Comparison of ENCODE assay signal across 1 cellular context in genomic region chr2:166126014-166126639, GRCh38.
TF ChIP-seq lines count a peak whose summit lies in the region.

No MANE protein-coding gene starts in this region.

TF ChIP-seq in GM23338, 12 proteins besides CTCF, POLR2A, EP300 and RAD21 (continued from another document):
- TF ChIP-seq REST (IDR thresholded peaks at IDR 0.05; ENCODE audit: unreplicated experiment) (no peak), ETS1 (IDR thresholded peaks at IDR 0.05) (no peak), NANOG (IDR thresholded peaks at IDR 0.05; ENCODE audit: borderline replicate concordance) (no peak), ZNF114 (CRISPR knock-in tag; IDR thresholded peaks at IDR 0.05) (no peak), EZH2 (IDR thresholded peaks at IDR 0.05; ENCODE audit: low read depth, unreplicated experiment) (no peak), EZH2phosphoT487 (IDR thresholded peaks at IDR 0.05; ENCODE audit: unreplicated experiment) (no peak), ZNF331 (CRISPR knock-in tag; IDR thresholded peaks at IDR 0.05; ENCODE audit: low read depth) (no peak), JUNB (IDR thresholded peaks at IDR 0.05; ENCODE audit: unreplicated experiment) (no peak), POLR2AphosphoS5 (IDR thresholded peaks at IDR 0.05; ENCODE audit: low read depth) (no peak), CREB1 (CRISPR knock-in tag; IDR thresholded peaks at IDR 0.05; ENCODE audit: low read depth) (no peak), STAT1 (IDR thresholded peaks at IDR 0.05; ENCODE audit: unreplicated experiment) (no peak)
